ENCODE assay signal across 1 cellular context in the genomic region with DNA sequence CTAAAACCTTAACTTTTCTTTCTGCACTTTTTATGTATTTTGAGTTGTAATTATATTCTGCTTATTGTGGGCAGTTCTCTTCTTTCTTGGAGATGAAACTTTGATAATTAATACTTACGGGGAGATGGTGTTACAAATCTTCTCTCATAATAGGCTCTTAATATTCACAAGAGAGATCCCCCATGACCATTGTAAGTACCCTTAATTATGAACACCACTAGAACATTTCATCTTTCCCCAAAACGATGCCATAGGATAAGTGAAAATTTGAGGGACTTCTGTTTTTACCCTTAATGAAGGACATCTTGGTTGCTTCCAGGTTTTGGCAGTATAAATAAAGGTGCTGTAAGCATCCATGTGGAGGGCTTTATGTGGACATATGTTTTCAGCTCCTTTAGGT.
TF ChIP-seq lines count a peak whose summit lies in the region.

No MANE protein-coding gene starts in this region.

TF ChIP-seq in liver, 16 proteins besides CTCF, POLR2A, EP300 and RAD21 (continued from another document):
- TF ChIP-seq ATF3 (IDR thresholded peaks at IDR 0.05) = no peak
- no peak for TF ChIP-seq YY1 (IDR thresholded peaks at IDR 0.05)
- no peak for TF ChIP-seq FOXA1 (IDR thresholded peaks at IDR 0.05)
- TF ChIP-seq, protein P1, sequence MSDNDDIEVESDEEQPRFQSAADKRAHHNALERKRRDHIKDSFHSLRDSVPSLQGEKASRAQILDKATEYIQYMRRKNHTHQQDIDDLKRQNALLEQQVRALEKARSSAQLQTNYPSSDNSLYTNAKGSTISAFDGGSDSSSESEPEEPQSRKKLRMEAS (IDR thresholded peaks at IDR 0.05) = no peak
- no peak for TF ChIP-seq RXRA (IDR thresholded peaks at IDR 0.05)
- TF ChIP-seq FOXA2 (IDR thresholded peaks at IDR 0.05) = no peak
- no peak for TF ChIP-seq HNF4A (conservative IDR thresholded peaks at IDR 0.05)
